1 cellular context compared by ENCODE assay signal in genomic region chr2:234373791-234374508, GRCh38.
TF ChIP-seq lines count a peak whose summit lies in the region.

No MANE protein-coding gene starts in this region.

TF ChIP-seq in H1, 55 proteins besides CTCF, POLR2A, EP300 and RAD21:
- TF ChIP-seq KDM1A (IDR thresholded peaks at IDR 0.05; ENCODE audit: borderline replicate concordance, low read length) (peak; percentile 79; the same call in 1 of the 2 replicates), BRCA1 (IDR thresholded peaks at IDR 0.05; ENCODE audit: low read depth, low read length) (no peak), SP1 (IDR thresholded peaks at IDR 0.05; ENCODE audit: low read depth, low read length) (no peak)
- TF ChIP-seq, protein P1, sequence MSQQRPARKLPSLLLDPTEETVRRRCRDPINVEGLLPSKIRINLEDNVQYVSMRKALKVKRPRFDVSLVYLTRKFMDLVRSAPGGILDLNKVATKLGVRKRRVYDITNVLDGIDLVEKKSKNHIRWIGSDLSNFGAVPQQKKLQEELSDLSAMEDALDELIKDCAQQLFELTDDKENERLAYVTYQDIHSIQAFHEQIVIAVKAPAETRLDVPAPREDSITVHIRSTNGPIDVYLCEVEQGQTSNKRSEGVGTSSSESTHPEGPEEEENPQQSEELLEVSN (IDR thresholded peaks at IDR 0.05): no peak
